Comparison of ENCODE assay signal across 1 cellular context in genomic region chr5:75662080-75662479, GRCh38.
TF ChIP-seq lines count a peak whose summit lies in the region.

No MANE protein-coding gene starts in this region.

TF ChIP-seq in H1, 55 proteins besides CTCF, POLR2A, EP300 and RAD21:
- no peak for TF ChIP-seq EGR1 (IDR thresholded peaks at IDR 0.05; ENCODE audit: borderline replicate concordance, low read depth, low read length)
- TF ChIP-seq KDM4A (IDR thresholded peaks at IDR 0.05; ENCODE audit: low read depth, low read length, severe bottlenecking) = no peak
- no peak for TF ChIP-seq RBBP5 (IDR thresholded peaks at IDR 0.05; ENCODE audit: borderline replicate concordance, low read depth, low read length)
- TF ChIP-seq KDM5A (IDR thresholded peaks at IDR 0.05; ENCODE audit: low read length) = no peak
- no peak for TF ChIP-seq SAP30 (IDR thresholded peaks at IDR 0.05; ENCODE audit: insufficient read depth, insufficient replicate concordance, low read length)
